24 cellular contexts compared by ENCODE assay signal in the genomic region with DNA sequence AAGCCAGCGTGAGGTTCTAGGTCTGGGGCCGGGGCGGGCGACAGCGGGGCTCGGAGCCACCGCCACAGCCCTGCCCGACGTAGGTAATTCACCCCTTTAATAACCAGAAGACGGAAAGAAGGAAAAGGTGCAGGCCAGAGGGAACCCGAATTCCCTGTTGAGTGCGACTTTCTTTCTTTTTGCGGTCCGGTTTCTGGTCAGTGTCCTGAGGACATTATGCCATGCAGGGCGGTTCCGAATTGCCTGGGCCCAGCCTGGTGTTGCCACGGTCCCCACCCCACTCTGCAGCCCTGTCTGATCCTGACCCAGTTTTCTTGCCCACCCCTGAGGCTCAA. TPM values are rescaled to one million over a fixed set of nuclear protein-coding genes. Genes with fewer than 3 reads are reported as not detected.
DNase-seq lines count a peak whose midpoint lies in the region; ATAC-seq and TF ChIP-seq lines count a peak whose summit lies in the region.
"Had no signal": no experiment of that assay in that cellular context is flagged by ENCODE, and none has a peak within 500 bp of the region (broad histone marks: within the 10 kb centered on the region; RNA-seq: fewer than 3 reads in every experiment).

No MANE protein-coding gene starts in this region.

- H3K27ac ChIP-seq in neuronal stem cell (replicated peaks; ENCODE audit: low read length): no peak overlapping the region
- H3K27ac ChIP-seq in upper lobe of right lung: no peak overlapping the region
- H3K27ac ChIP-seq: A549; BLaER1 treated with 17β-estradiol and CSF1 and Interleukin-3, amounts not matched to agents 10 nM and 100 nM; GM23248; SJCRH30 had no signal

- peak overlapping the region; percentile 89 for H3K14ac ChIP-seq in neuronal stem cell (ENCODE audit: low read length)

- peak overlapping the region; percentile 97 for H2BK15ac ChIP-seq in neuronal stem cell (ENCODE audit: low read length)

- no peak for ATAC-seq in upper lobe of right lung
- ATAC-seq: A549 had no signal

- DNase-seq in activated CD8-positive, alpha-beta memory T cell treated with anti-CD3 and anti-CD28 coated beads, Interleukin-2, amount 50 U/mL, for 48 hours: peak; percentile 15
- DNase-seq in activated CD8-positive, alpha-beta memory T cell treated with anti-CD3 and anti-CD28 coated beads for 24 hours: no peak
- peak; percentile 7 for DNase-seq in iPS-NIHi7 (ENCODE audit: extremely low spot score)
- DNase-seq in neuronal stem cell (ENCODE audit: low spot score): no peak
- DNase-seq in upper lobe of right lung: peak; percentile 40
- DNase-seq in anterior cingulate cortex (lab: John Stamatoyannopoulos, UW): no peak
- DNase-seq in NCI-H1694 (lab: John Stamatoyannopoulos, UW): no peak
- no peak for DNase-seq in pons (ENCODE audit: low spot score)
- DNase-seq: AML-193; CD4-positive, alpha-beta T cell; DMS53; GM23248; MV-4-11; NCI-H1105; NCI-H1436 treated with DMSO at 0.1 percent for 48 hours; NCI-H1930; NCI-H2107; NCI-H446; NCI-H524 treated with DMSO at 0.1 percent for 48 hours; NCI-H774; SJCRH30 had no signal

- no peak overlapping the region for H3K9ac ChIP-seq in neuronal stem cell (ENCODE audit: low read depth, low read length, poor library complexity)
- H3K9ac ChIP-seq: BLaER1 treated with 17β-estradiol and CSF1 and Interleukin-3, amounts not matched to agents 10 nM and 100 nM; GM23248 had no signal

- intact Hi-C loops in upper lobe of right lung (cut with DNase I): no loop called here

- no peak overlapping the region for H3K23ac ChIP-seq in neuronal stem cell (ENCODE audit: low read depth, low read length, poor library complexity)

- peak overlapping the region; percentile 38 for H3K18ac ChIP-seq in neuronal stem cell (ENCODE audit: low read length)

- peak overlapping the region; percentile 70 for H2AK5ac ChIP-seq in neuronal stem cell (ENCODE audit: low read depth, low read length)

- H3K36me3 ChIP-seq in neuronal stem cell (replicated peaks in 1 of 2; ENCODE audit: control insufficient read depth in 2 of 2, insufficient read depth in 2 of 2, low read length in 2 of 2) (no peaks in the 10 kb centered on the region), upper lobe of right lung (no peaks in the 10 kb centered on the region)
- H3K36me3 ChIP-seq: BLaER1 treated with 17β-estradiol and CSF1 and Interleukin-3, amounts not matched to agents 10 nM and 100 nM; SJCRH30 had no signal

- TF ChIP-seq CTCF in upper lobe of right lung (IDR thresholded peaks at IDR 0.05): no peak

- H4K8ac ChIP-seq in neuronal stem cell (ENCODE audit: low read depth, low read length): no peak overlapping the region

- no peak overlapping the region for H3K4me2 ChIP-seq in neuronal stem cell (ENCODE audit: insufficient read depth, low read length, poor library complexity, severe bottlenecking)
- H3K4me2 ChIP-seq: A549; BLaER1 treated with 17β-estradiol and CSF1 and Interleukin-3, amounts not matched to agents 10 nM and 100 nM had no signal

- H2BK12ac ChIP-seq in neuronal stem cell (ENCODE audit: low read length): no peak overlapping the region

- no peaks in the 10 kb centered on the region for H3K79me1 ChIP-seq in neuronal stem cell (ENCODE audit: low read depth, low read length)

- no CpG with 5 or more reads among the region's 17 CpGs for WGBS in neuronal stem cell (ENCODE audit: extremely low coverage in 2 of 2, insufficient read length in 2 of 2, insufficient replicate concordance in 1 of 2), 2 donors

- no peak overlapping the region for H3K4ac ChIP-seq in neuronal stem cell (ENCODE audit: low read length)

- H3K4me1 ChIP-seq in neuronal stem cell (ENCODE audit: control insufficient read depth in 2 of 2, insufficient read depth in 1 of 2, low read depth in 1 of 2, low read length in 2 of 2) (peaks cover 0 to 2% of the 10 kb centered on the region in 2 donors), upper lobe of right lung (no peaks in the 10 kb centered on the region)
- H3K4me1 ChIP-seq: A549, SJCRH30 had no signal

- no peak overlapping the region for H2AFZ ChIP-seq in neuronal stem cell (ENCODE audit: low read length)
- H2AFZ ChIP-seq: GM23248 had no signal

- peaks cover 0 to 4% of the 10 kb centered on the region in 2 donors for H3K9me3 ChIP-seq in neuronal stem cell (replicated peaks in 1 of 2; ENCODE audit: control insufficient read depth in 2 of 2, insufficient read depth in 1 of 2, low read depth in 1 of 2, low read length in 2 of 2)
- H3K9me3 ChIP-seq in upper lobe of right lung: no peaks in the 10 kb centered on the region
- H3K9me3 ChIP-seq: A549; BLaER1 treated with 17β-estradiol and CSF1 and Interleukin-3, amounts not matched to agents 10 nM and 100 nM; SJCRH30 had no signal

- H4K91ac ChIP-seq in neuronal stem cell (ENCODE audit: low read depth, low read length, poor library complexity): no peak overlapping the region

- H3K27me3 ChIP-seq in neuronal stem cell (ENCODE audit: control insufficient read depth in 3 of 3, insufficient read depth in 3 of 3, low read depth in 1 of 3, low read length in 3 of 3) (no peaks in the 10 kb centered on the region), upper lobe of right lung (peaks cover 16% of the 10 kb centered on the region)
- H3K27me3 ChIP-seq: BLaER1 treated with 17β-estradiol and CSF1 and Interleukin-3, amounts not matched to agents 10 nM and 100 nM; SJCRH30 had no signal

- H2BK120ac ChIP-seq in neuronal stem cell (ENCODE audit: low read depth, low read length): no peak overlapping the region

- H3K4me3 ChIP-seq in neuronal stem cell (ENCODE audit: low read length in 2 of 2) (no peak overlapping the region), upper lobe of right lung (no peak overlapping the region)
- H3K4me3 ChIP-seq: A549; BLaER1 treated with 17β-estradiol and CSF1 and Interleukin-3, amounts not matched to agents 10 nM and 100 nM; GM23248; K562; SJCRH30 had no signal

- H2BK5ac ChIP-seq in neuronal stem cell (ENCODE audit: low read length): no peak overlapping the region

RNA-seq across cellular contexts. Expression of a gene that starts 18.4 kb away (rescaled TPM):
- 74.2 TPM for polyA plus RNA-seq in neuronal stem cell (2013, experiment 1 of 2)
- polyA plus RNA-seq in neuronal stem cell (2013, experiment 2 of 2): 75.8 TPM
- total RNA-seq in upper lobe of right lung: 42.3 TPM

Comparison
In these comparisons a context has a peak if more than half of its experiments do, and no peak if none do; other contexts are left out.
1. DNase-seq: peak in activated CD8-positive, alpha-beta memory T cell treated with anti-CD3 and anti-CD28 coated beads, Interleukin-2, amount 50 U/mL, for 48 hours (single experiment), iPS-NIHi7 (single experiment) and upper lobe of right lung (single experiment); none in activated CD8-positive, alpha-beta memory T cell treated with anti-CD3 and anti-CD28 coated beads for 24 hours (single experiment), neuronal stem cell (single experiment), anterior cingulate cortex (0 of 58), NCI-H1694 (single experiment) and pons (single experiment).